Comparison of ENCODE assay signal across 8 cellular contexts in the genomic region with DNA sequence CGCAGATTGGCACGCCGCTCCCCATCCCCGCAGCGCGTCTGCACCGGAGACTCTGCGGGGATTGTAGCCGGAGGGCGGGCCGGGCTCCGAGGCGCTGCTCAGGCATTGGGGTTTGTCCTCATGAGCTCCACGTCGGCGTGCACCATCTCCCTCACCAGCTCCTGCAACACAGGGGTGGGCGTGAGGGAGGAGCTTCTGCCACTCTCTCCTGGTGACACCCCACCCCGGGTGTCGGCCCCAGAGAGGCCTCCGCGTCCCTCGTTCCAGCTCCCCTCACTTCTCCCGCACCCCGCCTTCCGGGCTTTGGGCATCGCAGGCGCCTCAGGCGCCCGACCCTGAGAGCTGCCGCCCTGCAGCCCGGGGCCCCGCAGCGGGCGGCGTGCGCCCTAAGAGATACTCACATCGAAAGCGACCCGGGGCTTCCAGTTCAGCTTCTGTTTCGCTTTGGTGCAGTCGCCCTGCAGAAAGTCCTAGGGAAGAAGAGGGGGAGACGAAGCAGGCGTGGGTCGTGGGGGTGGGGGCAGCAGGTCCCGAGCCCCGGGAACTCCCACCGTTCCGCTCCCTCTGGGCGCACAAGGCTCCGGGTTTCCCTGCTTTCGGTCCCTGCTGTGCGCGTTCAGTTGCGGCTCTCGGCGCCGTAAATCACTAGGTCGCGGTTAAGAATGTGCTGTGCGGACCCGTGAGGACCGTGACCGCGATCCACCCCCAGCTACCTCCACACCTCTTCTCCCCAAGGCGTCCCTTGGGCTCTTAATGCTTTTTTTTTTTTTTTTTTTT. TPM values are rescaled to one million over a fixed set of nuclear protein-coding genes. Genes with fewer than 3 reads are reported as not detected.
A peak's percentile ranks its signal among the peaks of the same experiment; 100 is the strongest.
DNase-seq lines count a peak whose midpoint lies in the region; ATAC-seq and TF ChIP-seq lines count a peak whose summit lies in the region.

No MANE protein-coding gene starts in this region.

- POLR2A ChIA-PET in SK-N-SH (lab: Yijun Ruan, JAX) = no interaction called here

- peak overlapping the region; percentile 24; the same call in 1 of the 2 replicates for H3K4me2 ChIP-seq in SK-N-SH

- H3K36me3 ChIP-seq in SK-N-SH (replicated peaks in 1 of 2; ENCODE audit: control insufficient read depth in 1 of 2, insufficient read depth in 2 of 2, low read length in 1 of 2) (peaks cover 0 to 6% of the 10 kb centered on the region in 2 experiments), gastroesophageal sphincter (no peaks in the 10 kb centered on the region), prostate gland (no peaks in the 10 kb centered on the region)

- H3F3A ChIP-seq in SK-N-SH (replicated peaks; ENCODE audit: insufficient read depth) = no peaks in the 10 kb centered on the region

- intact Hi-C loops in prostate gland (cut with DNase I) = no loop called here

- ATAC-seq in gastroesophageal sphincter = no peak
- ATAC-seq in HG02840 (IDR thresholded peaks at IDR 0.05; ENCODE audit: low FRiP score, unreplicated experiment) = no peak

- WGBS in SK-N-SH (ENCODE audit: low lambda C conversion rate) = 59% methylated on average over 45 of the region's 65 CpGs
- 8 to 13% methylated on average over 19 to 23 of the region's 65 CpGs for WGBS in gastroesophageal sphincter (ENCODE audit: low coverage in 1 of 2), 2 donors
- WGBS in prostate gland = 29% methylated on average over 64 of the region's 65 CpGs

- no peak for TF ChIP-seq EP300 in SK-N-SH (IDR thresholded peaks at IDR 0.05; ENCODE audit: borderline replicate concordance in 1 of 2, low read depth in 1 of 2, low read length in 1 of 2)
- no peak for TF ChIP-seq EP300 in gastroesophageal sphincter (IDR thresholded peaks at IDR 0.05)

- in situ Hi-C loops in GM13976 (cut with MboI; ENCODE audit: low sequenced_read_pairs, unreplicated experiment) = loop anchor here (25.0 kb wide), 1 partner anchor 563 kb away; no protein-coding TSS in a partner anchor

- TF ChIP-seq POLR2A in gastroesophageal sphincter (IDR thresholded peaks at IDR 0.05) (no peak), prostate gland (IDR thresholded peaks at IDR 0.05) (no peak)

- no peak overlapping the region for H3K9ac ChIP-seq in SK-N-SH

- CTCF ChIA-PET in SK-N-SH (lab: Yijun Ruan, JAX) = no interaction called here

- TF ChIP-seq CTCF in GM13976 (IDR thresholded peaks at IDR 0.05; ENCODE audit: borderline replicate concordance, control extremely low read depth, extremely low read depth, insufficient read depth, missing control alignments) (no peak), SK-N-SH (IDR thresholded peaks at IDR 0.05) (no peak), gastroesophageal sphincter (IDR thresholded peaks at IDR 0.05) (no peak), prostate gland (IDR thresholded peaks at IDR 0.05) (no peak)

- no peak for TF ChIP-seq RAD21 in SK-N-SH (IDR thresholded peaks at IDR 0.05; ENCODE audit: low read length)

- no peak overlapping the region for H3K27ac ChIP-seq in SK-N-SH (ENCODE audit: low read depth in 2 of 2, low read length in 1 of 2)
- H3K27ac ChIP-seq in gastroesophageal sphincter = peak overlapping the region in 3 of 4 donors; percentile 52 to 76 (median 54)
- H3K27ac ChIP-seq in prostate gland = peak overlapping the region; percentile 62 to 75

- H3K9me2 ChIP-seq in SK-N-SH = no peaks in the 10 kb centered on the region

- DNase-seq in GM13976 (ENCODE audit: low spot score) = peak; percentile 77
- DNase-seq in SK-N-SH = no peak
- DNase-seq in prostate gland (ENCODE audit: low spot score) = no peak
- DNase-seq in SKM-1 treated with dmso at 0.1 percent for 144 hours (lab: John Stamatoyannopoulos, UW; ENCODE audit: unreplicated experiment) = no peak
- DNase-seq in NCI-H82 treated with DMSO at 0.1 percent for 48 hours (lab: John Stamatoyannopoulos, UW; ENCODE audit: unreplicated experiment) = no peak
- no peak for DNase-seq in T1000 (lab: John Stamatoyannopoulos, UW)

- peaks cover 0 to 25% of the 10 kb centered on the region in 2 experiments; a peak in 2 of 4 replicates for H3K4me1 ChIP-seq in SK-N-SH (ENCODE audit: control insufficient read depth in 1 of 2, insufficient read depth in 2 of 2, low read depth in 1 of 2, low read length in 1 of 2)
- peaks cover 0 to 41% (median 0%) of the 10 kb centered on the region in 3 donors for H3K4me1 ChIP-seq in gastroesophageal sphincter
- H3K4me1 ChIP-seq in prostate gland (replicated peaks) = no peaks in the 10 kb centered on the region

- H3K9me3 ChIP-seq in SK-N-SH = no peaks in the 10 kb centered on the region
- no peaks in the 10 kb centered on the region for H3K9me3 ChIP-seq in gastroesophageal sphincter
- no peaks in the 10 kb centered on the region for H3K9me3 ChIP-seq in prostate gland

- H3K27me3 ChIP-seq in SK-N-SH (ENCODE audit: insufficient read depth) (no peaks in the 10 kb centered on the region), gastroesophageal sphincter (peaks cover 96% of the 10 kb centered on the region), prostate gland (replicated peaks; ENCODE audit: insufficient read depth) (peaks cover 3% of the 10 kb centered on the region)

- H3K4me3 ChIP-seq in SK-N-SH (ENCODE audit: low read depth in 2 of 2, low read length in 1 of 2) (peak overlapping the region in 1 of 2 experiments; percentile 3; a peak in 1 of 4 replicates), gastroesophageal sphincter (peak overlapping the region; percentile 37 to 62), prostate gland (peak overlapping the region; percentile 32 to 44)

- no peaks in the 10 kb centered on the region for H4K20me1 ChIP-seq in SK-N-SH (ENCODE audit: insufficient read depth)

- H3K79me2 ChIP-seq in SK-N-SH (ENCODE audit: insufficient read depth) = no peaks in the 10 kb centered on the region

- H2AFZ ChIP-seq in SK-N-SH (ENCODE audit: low read depth) = no peak overlapping the region

TF ChIP-seq in SK-N-SH, 30 proteins besides CTCF, POLR2A, EP300 and RAD21:
- TF ChIP-seq FOSL2 (IDR thresholded peaks at IDR 0.05; ENCODE audit: borderline replicate concordance, low read depth) = no peak

RNA-seq across cellular contexts. Expression of a gene that starts 14.5 kb away (rescaled TPM):
- 3.6 and 4.3 TPM in 2 replicates for polyA plus RNA-seq in SK-N-SH (2012; rRNA removed)
- 4.3 TPM in 2 replicates for polyA plus RNA-seq in SK-N-SH (2012; cell fraction: cytosol; rRNA removed)
- 5.0 and 5.6 TPM in 2 replicates for polyA plus RNA-seq in SK-N-SH (2012; cell fraction: nucleus; rRNA removed)
- total RNA-seq in gastroesophageal sphincter (10 to 100 TPM in 2 of 4 donors, 1 to 10 TPM in 2; 3.1 to 16.9 (median 7.2) TPM), prostate gland (10 to 100 TPM in 1 of 2 donors, 1 to 10 TPM in 1; 9.2 to 11.2 TPM)

Comparison
In these comparisons a context has a peak if more than half of its experiments do, and no peak if none do; other contexts are left out.
1. H3K27ac ChIP-seq: peak in gastroesophageal sphincter (3 of 4) and prostate gland (2 of 2); none in SK-N-SH (0 of 2).